ENCODE assay signal across 8 cellular contexts in genomic region chr2:196233033-196233807, GRCh38.
DNase-seq lines count a peak whose midpoint lies in the region; ATAC-seq and TF ChIP-seq lines count a peak whose summit lies in the region.

No MANE protein-coding gene starts in this region.

- H3K4me3 Mint-ChIP-seq in activated T-cell treated with anti-CD3 and anti-CD28 coated beads, Interleukin-2, amount 50 U/mL, for 4 hours = no peak overlapping the region
- H3K4me3 Mint-ChIP-seq in activated B cell treated with CpG ODN at 0.5 μM for 24 hours (peak overlapping the region; percentile 24), WTC11 (no peak overlapping the region)

- intact Hi-C loops in activated B cell treated with CpG ODN at 0.5 μM for 24 hours (cut with micrococcal nuclease) (loop anchor here (1.0 to 2.0 kb wide), 3 partner anchors 8 to 56 kb away; no protein-coding TSS in a partner anchor), Right ventricle myocardium superior (cut with DNase I) (no loop called here)

- no peak for DNase-seq in activated T-cell treated with anti-CD3 and anti-CD28 coated beads, Interleukin-2, amount 50 U/mL, for 4 hours
- no peak for DNase-seq in activated T-cell treated with anti-CD3 and anti-CD28 coated beads, Interleukin-2, amount 50 U/mL, for 48 hours
- DNase-seq in activated B cell treated with CpG ODN at 0.5 μM for 24 hours (no peak), Right ventricle myocardium superior (peak; percentile 53), NCI-H2171 (lab: John Stamatoyannopoulos, UW) (no peak), WTC11 (ENCODE audit: low spot score) (no peak)

- CTCF ChIA-PET in activated B cell treated with CpG ODN at 0.5 μM for 24 hours (lab: Charles Lee) = interaction anchor here (0.9 to 4.1 kb wide), 7 partner anchors 13 to 220 kb away, joined by 3 to 14 read pairs (median 5); no protein-coding TSS in a partner anchor
- CTCF ChIA-PET in WTC11 (lab: Charles Lee) = no interaction called here

- H3K27me3 ChIP-seq in subcutaneous abdominal adipose tissue (ENCODE audit: control insufficient read depth in 5 of 5, insufficient read depth in 4 of 5, low read length in 5 of 5) = no peaks in the 10 kb centered on the region

- H3K9me3 Mint-ChIP-seq in activated T-cell treated with anti-CD3 and anti-CD28 coated beads, Interleukin-2, amount 50 U/mL, for 4 hours = no peaks in the 10 kb centered on the region
- H3K9me3 Mint-ChIP-seq in activated B cell treated with CpG ODN at 0.5 μM for 24 hours = no peaks in the 10 kb centered on the region
- H3K9me3 Mint-ChIP-seq in WTC11 = peaks cover 6% of the 10 kb centered on the region; the same call in 1 of the 2 replicates

- no peak overlapping the region for H3K4me3 ChIP-seq in subcutaneous abdominal adipose tissue (ENCODE audit: low read depth in 1 of 5, low read length in 5 of 5)

- TF ChIP-seq CTCF in activated B cell treated with CpG ODN at 0.5 μM for 24 hours (IDR thresholded peaks at IDR 0.05) (no peak), WTC11 (IDR thresholded peaks at IDR 0.05) (no peak)

- ATAC-seq in activated T-cell treated with anti-CD3 and anti-CD28 coated beads, Interleukin-2, amount 50 U/mL, for 4 hours = peak; percentile 35 to 55
- ATAC-seq in HG03378 (IDR thresholded peaks at IDR 0.05; ENCODE audit: unreplicated experiment) (peak; percentile 18), activated B cell treated with CpG ODN at 0.5 μM for 24 hours (ENCODE audit: low read depth) (peak; percentile 15), Right ventricle myocardium superior (ENCODE audit: poor library complexity) (peak; percentile 85), WTC11 (no peak)

- H3K4me1 ChIP-seq in subcutaneous abdominal adipose tissue (ENCODE audit: control insufficient read depth in 5 of 5, insufficient read depth in 5 of 5, low read length in 5 of 5) = peaks cover 5 to 23% (median 12%) of the 10 kb centered on the region in 5 donors

- H3K27ac Mint-ChIP-seq in activated B cell treated with CpG ODN at 0.5 μM for 24 hours (peak overlapping the region; percentile 91), WTC11 (no peak overlapping the region)

- H3K9ac ChIP-seq in subcutaneous abdominal adipose tissue (ENCODE audit: low read length in 5 of 5) = no peak overlapping the region

- H3K36me3 ChIP-seq in subcutaneous abdominal adipose tissue (ENCODE audit: control insufficient read depth in 5 of 5, insufficient read depth in 5 of 5, low read length in 5 of 5) = no peaks in the 10 kb centered on the region

- peaks cover 87% of the 10 kb centered on the region for H3K4me1 Mint-ChIP-seq in activated T-cell treated with anti-CD3 and anti-CD28 coated beads, Interleukin-2, amount 50 U/mL, for 4 hours (ENCODE audit: low read depth)
- H3K4me1 Mint-ChIP-seq in activated B cell treated with CpG ODN at 0.5 μM for 24 hours = peaks cover 81% of the 10 kb centered on the region
- no peaks in the 10 kb centered on the region for H3K4me1 Mint-ChIP-seq in WTC11

- no peaks in the 10 kb centered on the region for H3K36me3 Mint-ChIP-seq in activated T-cell treated with anti-CD3 and anti-CD28 coated beads, Interleukin-2, amount 50 U/mL, for 4 hours (ENCODE audit: insufficient read depth)
- no peaks in the 10 kb centered on the region for H3K36me3 Mint-ChIP-seq in activated B cell treated with CpG ODN at 0.5 μM for 24 hours (ENCODE audit: low read depth)
- no peaks in the 10 kb centered on the region for H3K36me3 Mint-ChIP-seq in WTC11

- H3K27me3 Mint-ChIP-seq in activated T-cell treated with anti-CD3 and anti-CD28 coated beads, Interleukin-2, amount 50 U/mL, for 4 hours (ENCODE audit: low read depth) = no peaks in the 10 kb centered on the region
- H3K27me3 Mint-ChIP-seq in activated B cell treated with CpG ODN at 0.5 μM for 24 hours = no peaks in the 10 kb centered on the region
- H3K27me3 Mint-ChIP-seq in WTC11 (ENCODE audit: low read depth) = no peaks in the 10 kb centered on the region

- no peaks in the 10 kb centered on the region for H3K9me3 ChIP-seq in subcutaneous abdominal adipose tissue (ENCODE audit: control insufficient read depth in 5 of 5, low read length in 5 of 5)

- H3K27ac ChIP-seq in subcutaneous abdominal adipose tissue (ENCODE audit: low read depth, low read length) = peak overlapping the region; percentile 21

- POLR2A ChIA-PET in activated B cell treated with CpG ODN at 0.5 μM for 24 hours (lab: Charles Lee) = interaction anchor here (0.6 to 15.8 kb wide), 22 partner anchors 9 to 576 kb away, joined by 3 to 543 read pairs (median 6); partner anchors contain the start of genes SLC39A10 and STK17B
- POLR2A ChIA-PET in WTC11 (lab: Charles Lee) = no interaction called here

TF ChIP-seq in WTC11, 78 proteins besides CTCF, POLR2A, EP300 and RAD21 (continues in another document):
- TF ChIP-seq MXD4 (CRISPR knock-in tag; IDR thresholded peaks at IDR 0.05; ENCODE audit: borderline replicate concordance) = no peak
- TF ChIP-seq, protein P1, sequence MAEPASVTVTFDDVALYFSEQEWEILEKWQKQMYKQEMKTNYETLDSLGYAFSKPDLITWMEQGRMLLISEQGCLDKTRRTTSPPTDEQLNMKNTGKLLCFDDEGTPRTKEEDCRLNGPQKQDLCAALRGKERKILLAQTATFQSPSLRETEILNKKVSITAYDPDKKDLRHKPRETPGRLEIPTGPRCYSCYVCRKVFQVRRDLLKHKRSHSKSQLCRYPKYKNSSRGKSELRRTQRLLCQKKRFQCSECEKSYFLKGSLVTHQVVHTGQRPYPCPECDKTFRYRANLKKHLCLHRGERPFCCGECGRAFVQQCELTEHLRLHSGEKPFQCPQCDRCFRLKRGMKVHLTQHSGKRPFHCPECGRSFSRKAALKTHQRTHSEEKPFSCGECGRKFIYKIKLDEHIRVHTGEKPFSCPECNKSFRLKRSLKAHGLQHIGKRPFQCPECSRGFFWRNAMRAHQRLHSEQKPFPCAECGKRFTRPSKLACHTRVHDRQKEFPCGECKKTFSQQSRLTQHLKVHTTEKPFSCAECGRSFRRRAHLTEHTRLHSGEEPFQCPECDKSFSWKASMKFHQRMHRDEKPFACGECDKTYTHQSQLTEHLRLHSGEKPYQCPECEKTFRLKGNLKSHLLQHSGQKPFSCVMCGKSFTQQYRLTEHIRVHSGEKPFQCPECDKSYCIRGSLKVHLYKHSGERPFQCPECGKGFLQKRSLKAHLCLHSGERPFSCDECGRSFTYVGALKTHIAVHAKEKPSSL (CRISPR knock-in tag; conservative IDR thresholded peaks at IDR 0.05) = no peak
- TF ChIP-seq OVOL2 (CRISPR knock-in tag; IDR thresholded peaks at IDR 0.05; ENCODE audit: borderline replicate concordance) = no peak
- TF ChIP-seq JAZF1 (CRISPR knock-in tag; IDR thresholded peaks at IDR 0.05) = no peak
- TF ChIP-seq NFATC4 (CRISPR knock-in tag; IDR thresholded peaks at IDR 0.05) = no peak
- no peak for TF ChIP-seq TCF7 (CRISPR knock-in tag; IDR thresholded peaks at IDR 0.05; ENCODE audit: low read depth)
- no peak for TF ChIP-seq ETV6 (CRISPR knock-in tag; IDR thresholded peaks at IDR 0.05)
- TF ChIP-seq RORB (CRISPR knock-in tag; IDR thresholded peaks at IDR 0.05) = no peak
- TF ChIP-seq E2F5 (CRISPR knock-in tag; IDR thresholded peaks at IDR 0.05) = no peak
- no peak for TF ChIP-seq ZNF121 (CRISPR knock-in tag; IDR thresholded peaks at IDR 0.05)
- TF ChIP-seq PRRX2 (CRISPR knock-in tag; IDR thresholded peaks at IDR 0.05) = no peak
- TF ChIP-seq, protein P2, sequence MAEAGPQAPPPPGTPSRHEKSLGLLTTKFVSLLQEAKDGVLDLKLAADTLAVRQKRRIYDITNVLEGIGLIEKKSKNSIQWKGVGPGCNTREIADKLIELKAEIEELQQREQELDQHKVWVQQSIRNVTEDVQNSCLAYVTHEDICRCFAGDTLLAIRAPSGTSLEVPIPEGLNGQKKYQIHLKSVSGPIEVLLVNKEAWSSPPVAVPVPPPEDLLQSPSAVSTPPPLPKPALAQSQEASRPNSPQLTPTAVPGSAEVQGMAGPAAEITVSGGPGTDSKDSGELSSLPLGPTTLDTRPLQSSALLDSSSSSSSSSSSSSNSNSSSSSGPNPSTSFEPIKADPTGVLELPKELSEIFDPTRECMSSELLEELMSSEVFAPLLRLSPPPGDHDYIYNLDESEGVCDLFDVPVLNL (CRISPR knock-in tag; IDR thresholded peaks at IDR 0.05; ENCODE audit: borderline replicate concordance, low read depth) = no peak
- no peak for TF ChIP-seq CREB1 (CRISPR knock-in tag; IDR thresholded peaks at IDR 0.05)
- TF ChIP-seq, protein P3, sequence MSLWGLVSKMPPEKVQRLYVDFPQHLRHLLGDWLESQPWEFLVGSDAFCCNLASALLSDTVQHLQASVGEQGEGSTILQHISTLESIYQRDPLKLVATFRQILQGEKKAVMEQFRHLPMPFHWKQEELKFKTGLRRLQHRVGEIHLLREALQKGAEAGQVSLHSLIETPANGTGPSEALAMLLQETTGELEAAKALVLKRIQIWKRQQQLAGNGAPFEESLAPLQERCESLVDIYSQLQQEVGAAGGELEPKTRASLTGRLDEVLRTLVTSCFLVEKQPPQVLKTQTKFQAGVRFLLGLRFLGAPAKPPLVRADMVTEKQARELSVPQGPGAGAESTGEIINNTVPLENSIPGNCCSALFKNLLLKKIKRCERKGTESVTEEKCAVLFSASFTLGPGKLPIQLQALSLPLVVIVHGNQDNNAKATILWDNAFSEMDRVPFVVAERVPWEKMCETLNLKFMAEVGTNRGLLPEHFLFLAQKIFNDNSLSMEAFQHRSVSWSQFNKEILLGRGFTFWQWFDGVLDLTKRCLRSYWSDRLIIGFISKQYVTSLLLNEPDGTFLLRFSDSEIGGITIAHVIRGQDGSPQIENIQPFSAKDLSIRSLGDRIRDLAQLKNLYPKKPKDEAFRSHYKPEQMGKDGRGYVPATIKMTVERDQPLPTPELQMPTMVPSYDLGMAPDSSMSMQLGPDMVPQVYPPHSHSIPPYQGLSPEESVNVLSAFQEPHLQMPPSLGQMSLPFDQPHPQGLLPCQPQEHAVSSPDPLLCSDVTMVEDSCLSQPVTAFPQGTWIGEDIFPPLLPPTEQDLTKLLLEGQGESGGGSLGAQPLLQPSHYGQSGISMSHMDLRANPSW (CRISPR knock-in tag; conservative IDR thresholded peaks at IDR 0.05; ENCODE audit: low read depth) = no peak
- TF ChIP-seq TEAD1 (CRISPR knock-in tag; IDR thresholded peaks at IDR 0.05) = no peak
- no peak for TF ChIP-seq NR3C1 (CRISPR knock-in tag; conservative IDR thresholded peaks at IDR 0.05; ENCODE audit: low read depth)
